Comparison of ENCODE assay signal across 1 cellular context in genomic region chr20:54474866-54475265, GRCh38.
TF ChIP-seq lines count a peak whose summit lies in the region.

No MANE protein-coding gene starts in this region.

TF ChIP-seq in WTC11, 78 proteins besides CTCF, POLR2A, EP300 and RAD21 (continued from another document):
- TF ChIP-seq GRHL2 (CRISPR knock-in tag; IDR thresholded peaks at IDR 0.05; ENCODE audit: insufficient replicate concordance, severe bottlenecking) = no peak
- TF ChIP-seq ERG (CRISPR knock-in tag; IDR thresholded peaks at IDR 0.05) = no peak
- TF ChIP-seq, protein P1, sequence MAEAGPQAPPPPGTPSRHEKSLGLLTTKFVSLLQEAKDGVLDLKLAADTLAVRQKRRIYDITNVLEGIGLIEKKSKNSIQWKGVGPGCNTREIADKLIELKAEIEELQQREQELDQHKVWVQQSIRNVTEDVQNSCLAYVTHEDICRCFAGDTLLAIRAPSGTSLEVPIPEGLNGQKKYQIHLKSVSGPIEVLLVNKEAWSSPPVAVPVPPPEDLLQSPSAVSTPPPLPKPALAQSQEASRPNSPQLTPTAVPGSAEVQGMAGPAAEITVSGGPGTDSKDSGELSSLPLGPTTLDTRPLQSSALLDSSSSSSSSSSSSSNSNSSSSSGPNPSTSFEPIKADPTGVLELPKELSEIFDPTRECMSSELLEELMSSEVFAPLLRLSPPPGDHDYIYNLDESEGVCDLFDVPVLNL (CRISPR knock-in tag; IDR thresholded peaks at IDR 0.05; ENCODE audit: borderline replicate concordance, low read depth) = no peak
- no peak for TF ChIP-seq SMAD3 (CRISPR knock-in tag; IDR thresholded peaks at IDR 0.05; ENCODE audit: borderline replicate concordance)
- no peak for TF ChIP-seq CDX4 (CRISPR knock-in tag; IDR thresholded peaks at IDR 0.05; ENCODE audit: borderline replicate concordance)
- TF ChIP-seq CREM (CRISPR knock-in tag; IDR thresholded peaks at IDR 0.05) = no peak
- TF ChIP-seq FOXJ3 (CRISPR knock-in tag; IDR thresholded peaks at IDR 0.05; ENCODE audit: borderline replicate concordance) = no peak
- TF ChIP-seq ELF4 (CRISPR knock-in tag; IDR thresholded peaks at IDR 0.05; ENCODE audit: low read depth) = no peak
- no peak for TF ChIP-seq ARID4B (CRISPR knock-in tag; IDR thresholded peaks at IDR 0.05; ENCODE audit: borderline replicate concordance)
- no peak for TF ChIP-seq ZNF232 (CRISPR knock-in tag; IDR thresholded peaks at IDR 0.05)
TF ChIP-seq in WTC11: peak in this region for 0.
